Comparison of ENCODE assay signal across 22 cellular contexts in the genomic region with DNA sequence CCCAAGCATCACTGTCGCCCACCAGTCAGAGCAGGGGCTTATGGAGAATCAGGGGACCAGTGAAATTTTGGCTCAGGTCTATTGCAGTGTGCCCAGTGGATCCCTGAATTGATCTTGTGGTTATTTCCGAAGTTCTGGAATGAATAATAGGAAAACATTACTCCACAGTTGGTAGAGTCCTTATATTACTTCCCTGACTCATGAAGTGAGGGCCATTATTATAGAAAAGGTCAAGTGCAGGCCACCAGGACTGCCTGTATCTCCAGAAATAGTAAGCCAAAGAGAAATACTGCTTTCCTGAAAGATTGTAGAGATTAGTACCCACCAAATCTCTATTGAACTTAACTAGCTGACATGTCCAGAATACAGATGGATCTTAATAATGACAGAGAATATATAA.
A peak's percentile ranks its signal among the peaks of the same experiment; 100 is the strongest.
DNase-seq lines count a peak whose midpoint lies in the region; ATAC-seq, FAIRE-seq and TF ChIP-seq lines count a peak whose summit lies in the region.
"Had no signal": no experiment of that assay in that cellular context is flagged by ENCODE, and none has a peak within 500 bp of the region (broad histone marks: within the 10 kb centered on the region; RNA-seq: fewer than 3 reads in every experiment).

No MANE protein-coding gene starts in this region.

- POLR2A ChIA-PET in SK-N-SH (lab: Yijun Ruan, JAX): no interaction called here

- intact Hi-C loops in vagina (cut with DNase I): no loop called here

- H3K9me3 Mint-ChIP-seq in astrocyte (ENCODE audit: unreplicated experiment): peaks cover 3% of the 10 kb centered on the region

- no peak overlapping the region for H3K27ac Mint-ChIP-seq in astrocyte (ENCODE audit: unreplicated experiment)
- H3K27ac Mint-ChIP-seq: CD4-positive, alpha-beta T cell; HFFc6 had no signal

- no peak for TF ChIP-seq POLR2A in vagina (IDR thresholded peaks at IDR 0.05)

- TF ChIP-seq RAD21 in SK-N-SH (IDR thresholded peaks at IDR 0.05; ENCODE audit: low read length): no peak

- H3K4me1 ChIP-seq in SK-N-SH (ENCODE audit: control insufficient read depth in 1 of 2, insufficient read depth in 2 of 2, low read depth in 1 of 2, low read length in 1 of 2) (peaks cover 9 to 13% of the 10 kb centered on the region in 2 experiments; a peak in 3 of 4 replicates), astrocyte (ENCODE audit: insufficient read depth, low read length) (peaks cover 22% of the 10 kb centered on the region), vagina (no peaks in the 10 kb centered on the region)
- H3K4me1 ChIP-seq: Caco-2 had no signal

- H3K27me3 Mint-ChIP-seq in astrocyte (ENCODE audit: low read depth, unreplicated experiment): no peaks in the 10 kb centered on the region
- H3K27me3 Mint-ChIP-seq: CD4-positive, alpha-beta T cell had no signal

- H3K36me3 Mint-ChIP-seq in astrocyte (ENCODE audit: low read depth, unreplicated experiment): no peaks in the 10 kb centered on the region

- H3K27ac ChIP-seq in SK-N-SH (ENCODE audit: low read depth in 2 of 2, low read length in 1 of 2) (peak overlapping the region in 1 of 2 experiments; percentile 98; a peak in 2 of 4 replicates), astrocyte (ENCODE audit: low read depth, low read length) (no peak overlapping the region), vagina (no peak overlapping the region)
- H3K27ac ChIP-seq: 22Rv1, RWPE1 had no signal

- H3K79me2 ChIP-seq in SK-N-SH (ENCODE audit: insufficient read depth) (peaks cover 81% of the 10 kb centered on the region), astrocyte (ENCODE audit: insufficient read depth, low read length) (peaks cover 12% of the 10 kb centered on the region)

- no peaks in the 10 kb centered on the region for H3K9me2 ChIP-seq in SK-N-SH

- H3K27me3 ChIP-seq in SK-N-SH (ENCODE audit: insufficient read depth): no peaks in the 10 kb centered on the region
- H3K27me3 ChIP-seq in astrocyte (ENCODE audit: insufficient read depth, low read length): no peaks in the 10 kb centered on the region
- no peaks in the 10 kb centered on the region for H3K27me3 ChIP-seq in vagina

- H3K36me3 ChIP-seq in SK-N-SH (replicated peaks in 1 of 2; ENCODE audit: control insufficient read depth in 1 of 2, insufficient read depth in 2 of 2, low read length in 1 of 2) (peaks cover 6 to 63% of the 10 kb centered on the region in 2 experiments), astrocyte (ENCODE audit: insufficient read depth, low read length) (no peaks in the 10 kb centered on the region), vagina (no peaks in the 10 kb centered on the region)

- peaks cover 62% of the 10 kb centered on the region for H3F3A ChIP-seq in SK-N-SH (replicated peaks; ENCODE audit: insufficient read depth)

- H2AFZ ChIP-seq in SK-N-SH (ENCODE audit: low read depth) (no peak overlapping the region), astrocyte (ENCODE audit: low read depth, low read length) (no peak overlapping the region)

- CTCF ChIA-PET in SK-N-SH (lab: Yijun Ruan, JAX): no interaction called here

- TF ChIP-seq EP300 in SK-N-SH (IDR thresholded peaks at IDR 0.05; ENCODE audit: borderline replicate concordance in 1 of 2, low read depth in 1 of 2, low read length in 1 of 2): no peak

- FAIRE-seq in astrocyte (lab: Jason Lieb, UNC): no peak
- FAIRE-seq: GM12878, HepG2 had no signal

- peak overlapping the region; percentile 91 for H3K4me2 ChIP-seq in SK-N-SH
- peak overlapping the region; percentile 35 for H3K4me2 ChIP-seq in astrocyte (ENCODE audit: low read length)

- H3K4me1 Mint-ChIP-seq in astrocyte (ENCODE audit: low read depth, unreplicated experiment): peaks cover 4% of the 10 kb centered on the region

- H3K4me3 ChIP-seq in SK-N-SH (ENCODE audit: low read depth in 2 of 2, low read length in 1 of 2) (peak overlapping the region in 1 of 2 experiments; percentile 82; a peak in 2 of 4 replicates), astrocyte (ENCODE audit: insufficient read depth, low read depth, low read length) (no peak overlapping the region), fibroblast of the aortic adventitia (ENCODE audit: low read depth, low read length) (no peak overlapping the region), vagina (no peak overlapping the region)
- H3K4me3 ChIP-seq: GM12878 had no signal

- no peak for TF ChIP-seq CTCF in SK-N-SH (IDR thresholded peaks at IDR 0.05)
- no peak for TF ChIP-seq CTCF in astrocyte (IDR thresholded peaks at IDR 0.05; ENCODE audit: insufficient read depth, low read depth, low read length)
- TF ChIP-seq CTCF in fibroblast of the aortic adventitia (IDR thresholded peaks at IDR 0.05; ENCODE audit: insufficient read depth, low read length): no peak
- no peak for TF ChIP-seq CTCF in vagina (IDR thresholded peaks at IDR 0.05)

- H4K20me1 ChIP-seq in SK-N-SH (ENCODE audit: insufficient read depth): no peaks in the 10 kb centered on the region; the same call in 1 of the 2 replicates
- H4K20me1 ChIP-seq in astrocyte (ENCODE audit: insufficient read depth, low read length): no peaks in the 10 kb centered on the region

- DNase-seq in SK-N-SH (no peak), astrocyte (ENCODE audit: low read depth) (peak; percentile 22), fibroblast of the aortic adventitia (ENCODE audit: low read depth) (peak; percentile 18), NCI-H146 (lab: John Stamatoyannopoulos, UW) (no peak), vagina (ENCODE audit: extremely low spot score in 2 of 2) (no peak)
- DNase-seq: Caco-2; CD4-positive, alpha-beta T cell; HFFc6; KBM-7; MV-4-11; NCI-H1417; NCI-H187 treated with DMSO at 0.1 percent for 48 hours; NCI-H226; NCI-H524 treated with DMSO at 0.1 percent for 48 hours; SIG-M5 had no signal

- peak overlapping the region; percentile 97; the same call in 1 of the 2 replicates for H3K9ac ChIP-seq in SK-N-SH
- H3K9ac ChIP-seq in astrocyte (ENCODE audit: low read length): no peak overlapping the region

- no peak for ATAC-seq in SK-N-SH treated with all-trans-retinoic acid at 6 μM for 48 hours
- no peak for ATAC-seq in esophagus mucosa
- ATAC-seq in GM19397 (IDR thresholded peaks at IDR 0.05; ENCODE audit: unreplicated experiment): no peak
- ATAC-seq: GM12878, HepG2 had no signal

- no peak overlapping the region for H3K4me3 Mint-ChIP-seq in astrocyte (ENCODE audit: unreplicated experiment)
- H3K4me3 Mint-ChIP-seq: CD4-positive, alpha-beta T cell; HFFc6 had no signal

- WGBS in SK-N-SH (ENCODE audit: low lambda C conversion rate): 25% methylated on average over 2 of the region's 2 CpGs

- H3K9me3 ChIP-seq in SK-N-SH: no peaks in the 10 kb centered on the region
- peaks cover 9% of the 10 kb centered on the region for H3K9me3 ChIP-seq in astrocyte (ENCODE audit: insufficient read depth, low read depth, low read length)
- H3K9me3 ChIP-seq in vagina: no peaks in the 10 kb centered on the region
- H3K9me3 ChIP-seq: Caco-2 had no signal

TF ChIP-seq in SK-N-SH, 30 proteins besides CTCF, POLR2A, EP300 and RAD21 (continues in another document):
- TF ChIP-seq YY1 (IDR thresholded peaks at IDR 0.05; ENCODE audit: low read depth) (no peak), FOXM1 (IDR thresholded peaks at IDR 0.05; ENCODE audit: low read depth) (no peak), RCOR1 (IDR thresholded peaks at IDR 0.05; ENCODE audit: low read length) (no peak)

TF ChIP-seq in SK-N-SH treated with all-trans-retinoic acid at 6 μM for 48 hours, 23 proteins besides CTCF, POLR2A, EP300 and RAD21:
- TF ChIP-seq ISL1 (CRISPR knock-in tag; IDR thresholded peaks at IDR 0.05): no peak
- TF ChIP-seq SNAI2 (CRISPR knock-in tag; IDR thresholded peaks at IDR 0.05): no peak
- no peak for TF ChIP-seq ZC3H10 (CRISPR knock-in tag; IDR thresholded peaks at IDR 0.05)
TF ChIP-seq in SK-N-SH treated with all-trans-retinoic acid at 6 μM for 48 hours: peak in this region for 0.

Comparison
In these comparisons a context has a peak if more than half of its experiments do, and no peak if none do; other contexts are left out.
1. DNase-seq: peak in astrocyte (single experiment) and fibroblast of the aortic adventitia (single experiment); none in SK-N-SH (single experiment), NCI-H146 (single experiment) and vagina (0 of 2).